ENCODE assay signal across 20 cellular contexts in the genomic region with DNA sequence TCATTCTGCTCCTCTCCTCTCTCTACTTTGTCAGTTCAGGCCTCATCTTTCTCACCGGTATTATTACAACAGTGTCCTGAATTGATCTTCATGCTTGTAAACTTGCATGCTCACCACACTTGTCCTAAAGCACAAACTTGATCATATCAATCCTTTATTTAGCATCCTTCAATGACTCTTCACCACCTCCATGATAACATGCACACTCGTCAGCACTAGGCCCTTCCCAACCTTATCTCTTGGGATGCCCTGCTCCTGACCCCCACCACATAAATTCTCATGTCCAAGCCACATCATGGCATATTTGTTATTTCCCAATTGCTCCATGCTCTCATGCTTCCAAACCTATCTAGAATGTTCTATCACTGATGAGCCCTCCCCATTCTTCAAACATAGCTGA.
DNase-seq lines count a peak whose midpoint lies in the region; ATAC-seq, FAIRE-seq and TF ChIP-seq lines count a peak whose summit lies in the region.
"Had no signal": no experiment of that assay in that cellular context is flagged by ENCODE, and none has a peak within 500 bp of the region (broad histone marks: within the 10 kb centered on the region; RNA-seq: fewer than 3 reads in every experiment).

No MANE protein-coding gene starts in this region.

- no peaks in the 10 kb centered on the region for H3K9me3 Mint-ChIP-seq in endothelial cell (ENCODE audit: unreplicated experiment)
- H3K9me3 Mint-ChIP-seq in neural progenitor cell, result no peaks in the 10 kb centered on the region
- no peaks in the 10 kb centered on the region for H3K9me3 Mint-ChIP-seq in natural killer cell treated with Interleukin-12 subunit alpha and Interleukin-12 subunit beta and Interleukin-15 and Interleukin-18, amount 100 ng/mL, for 72 hours
- H3K9me3 Mint-ChIP-seq: CD4-positive, alpha-beta memory T cell had no signal

- FAIRE-seq in HTR-8/SVneo (lab: Jason Lieb, UNC), result peak; percentile 77
- FAIRE-seq: GM12878 had no signal

- peaks cover 18% of the 10 kb centered on the region for H3K36me3 ChIP-seq in neural progenitor cell
- H3K36me3 ChIP-seq: Peyer's patch had no signal

- no peak overlapping the region for H3K9ac ChIP-seq in neural progenitor cell
- H3K9ac ChIP-seq: SK-N-SH had no signal

- H3K4me1 ChIP-seq in neural progenitor cell, result peaks cover 5% of the 10 kb centered on the region
- H3K4me1 ChIP-seq: Peyer's patch had no signal

- no peaks in the 10 kb centered on the region for H3K9me3 ChIP-seq in neural progenitor cell (ENCODE audit: low read depth)
- H3K9me3 ChIP-seq: MG63, Peyer's patch, SK-N-SH had no signal

- H3K27ac Mint-ChIP-seq in endothelial cell (ENCODE audit: unreplicated experiment) (no peak overlapping the region), neural progenitor cell (peak overlapping the region; percentile 8)
- no peak overlapping the region for H3K27ac Mint-ChIP-seq in natural killer cell treated with Interleukin-12 subunit alpha and Interleukin-12 subunit beta and Interleukin-15 and Interleukin-18, amount 100 ng/mL, for 72 hours

- TF ChIP-seq CTCF in endothelial cell (IDR thresholded peaks at IDR 0.05; ENCODE audit: unreplicated experiment) (no peak), neural progenitor cell (IDR thresholded peaks at IDR 0.05) (no peak)

- no peak overlapping the region for H3K4me2 ChIP-seq in neural progenitor cell
- H3K4me2 ChIP-seq: SK-N-SH had no signal

- no peak for ATAC-seq in HG03097 (IDR thresholded peaks at IDR 0.05; ENCODE audit: low FRiP score, unreplicated experiment)
- ATAC-seq in natural killer cell treated with Interleukin-12 subunit alpha and Interleukin-12 subunit beta and Interleukin-15 and Interleukin-18, amount 100 ng/mL, for 72 hours, result no peak
- ATAC-seq: GM12878 had no signal

- H4K20me1 ChIP-seq in neural progenitor cell (ENCODE audit: low read depth), result peaks cover 54% of the 10 kb centered on the region

- no peak overlapping the region for H2AFZ ChIP-seq in neural progenitor cell (replicated peaks)

- H3K36me3 Mint-ChIP-seq in endothelial cell (ENCODE audit: low read depth, unreplicated experiment) (peaks cover 6% of the 10 kb centered on the region), neural progenitor cell (peaks cover 30% of the 10 kb centered on the region)
- H3K36me3 Mint-ChIP-seq in natural killer cell treated with Interleukin-12 subunit alpha and Interleukin-12 subunit beta and Interleukin-15 and Interleukin-18, amount 100 ng/mL, for 72 hours, result no peaks in the 10 kb centered on the region
- H3K36me3 Mint-ChIP-seq: CD4-positive, alpha-beta memory T cell had no signal

- DNase-seq in HTR-8/SVneo (ENCODE audit: insufficient read length, low spot score) (no peak), amniotic epithelial cell (ENCODE audit: low read depth) (peak; percentile 40), endothelial cell (ENCODE audit: low spot score) (no peak), neural progenitor cell (ENCODE audit: low spot score) (no peak), GM19240 (ENCODE audit: insufficient read length, low spot score) (no peak)
- DNase-seq in natural killer cell treated with Interleukin-12 subunit alpha and Interleukin-12 subunit beta and Interleukin-15 and Interleukin-18, amount 100 ng/mL, for 72 hours (ENCODE audit: low spot score), result no peak
- DNase-seq: C1 segment of cervical spinal cord; CD4-positive, alpha-beta memory T cell; COR-L47; HCEC 1CT; KG1; MG63; NCI-H2029; NCI-H526 treated with DMSO at 0.1 percent for 48 hours; OCI-M1; Peyer's patch; SK-N-SH; SW 1271 had no signal

- peaks cover 1% of the 10 kb centered on the region for H3K27me3 Mint-ChIP-seq in endothelial cell (ENCODE audit: unreplicated experiment)
- peaks cover 2% of the 10 kb centered on the region for H3K27me3 Mint-ChIP-seq in neural progenitor cell (ENCODE audit: insufficient read depth, low read depth)
- peaks cover 2 to 6% of the 10 kb centered on the region in 2 donors for H3K27me3 Mint-ChIP-seq in natural killer cell treated with Interleukin-12 subunit alpha and Interleukin-12 subunit beta and Interleukin-15 and Interleukin-18, amount 100 ng/mL, for 72 hours

- H3K4me3 Mint-ChIP-seq in endothelial cell (ENCODE audit: unreplicated experiment) (peak overlapping the region; percentile 26), neural progenitor cell (no peak overlapping the region)
- no peak overlapping the region for H3K4me3 Mint-ChIP-seq in natural killer cell treated with Interleukin-12 subunit alpha and Interleukin-12 subunit beta and Interleukin-15 and Interleukin-18, amount 100 ng/mL, for 72 hours
- H3K4me3 Mint-ChIP-seq: CD4-positive, alpha-beta memory T cell had no signal

- no peaks in the 10 kb centered on the region for H3K27me3 ChIP-seq in neural progenitor cell
- H3K27me3 ChIP-seq: MG63, Peyer's patch had no signal

- no peak overlapping the region for H3K27ac ChIP-seq in neural progenitor cell
- H3K27ac ChIP-seq: Peyer's patch had no signal

- H3F3A ChIP-seq in neural progenitor cell (ENCODE audit: low read depth), result peaks cover 8% of the 10 kb centered on the region

- H3K79me2 ChIP-seq in neural progenitor cell (ENCODE audit: low read depth), result peaks cover 97% of the 10 kb centered on the region

- H3K4me3 ChIP-seq in neural progenitor cell, result no peak overlapping the region
- H3K4me3 ChIP-seq: GM12878, MG63, Peyer's patch had no signal

- peaks cover 4% of the 10 kb centered on the region for H3K4me1 Mint-ChIP-seq in endothelial cell (ENCODE audit: unreplicated experiment)
- H3K4me1 Mint-ChIP-seq in neural progenitor cell, result peaks cover 4% of the 10 kb centered on the region
- no peaks in the 10 kb centered on the region for H3K4me1 Mint-ChIP-seq in natural killer cell treated with Interleukin-12 subunit alpha and Interleukin-12 subunit beta and Interleukin-15 and Interleukin-18, amount 100 ng/mL, for 72 hours (ENCODE audit: low read depth in 2 of 2)
